In the genomic region with DNA sequence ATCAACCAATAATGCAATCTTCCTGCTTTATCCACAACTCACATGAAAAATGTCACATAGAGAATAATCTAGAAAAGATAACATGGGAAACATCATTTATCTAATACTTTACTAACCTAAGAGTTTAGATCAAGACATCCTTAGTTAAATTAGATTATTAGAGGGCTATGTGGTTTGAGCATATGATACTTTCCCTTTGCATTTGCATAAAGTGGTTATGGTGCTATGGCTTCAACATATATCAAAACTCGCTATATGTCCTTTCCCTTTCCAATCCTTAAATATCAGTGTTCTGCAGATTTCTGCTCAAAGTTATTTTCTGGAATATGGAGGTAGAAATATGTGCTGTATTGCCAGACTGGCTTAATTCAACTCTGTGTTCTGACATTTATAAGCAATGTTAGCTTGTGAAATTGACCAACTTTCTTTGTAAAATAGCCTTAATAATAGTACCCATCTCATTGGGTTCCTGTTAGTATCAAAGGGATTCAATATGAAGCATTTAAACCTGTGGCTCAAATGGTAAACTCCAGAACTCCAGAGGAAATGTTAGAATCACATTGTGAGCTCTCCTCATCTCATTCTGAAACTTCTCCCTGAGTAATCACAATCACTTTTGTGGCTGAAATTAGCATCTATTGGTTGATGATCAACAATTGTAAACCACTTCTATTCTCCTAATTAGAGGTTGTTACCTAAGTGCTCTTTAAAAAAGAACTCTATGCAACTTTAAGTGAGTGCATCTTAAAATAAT, we compare ENCODE assay signal across 15 cellular contexts.
A peak's percentile ranks its signal among the peaks of the same experiment; 100 is the strongest.
DNase-seq lines count a peak whose midpoint lies in the region; ATAC-seq lines count a peak whose summit lies in the region.
"Had no signal": no experiment of that assay in that cellular context is flagged by ENCODE, and none has a peak within 500 bp of the region (broad histone marks: within the 10 kb centered on the region; RNA-seq: fewer than 3 reads in every experiment).

No MANE protein-coding gene starts in this region.

- ATAC-seq in GM18517 (IDR thresholded peaks at IDR 0.05; ENCODE audit: unreplicated experiment) (peak; percentile 77), GM19468 (IDR thresholded peaks at IDR 0.05; ENCODE audit: extremely low read depth, unreplicated experiment) (peak; percentile 83), HG02798 (IDR thresholded peaks at IDR 0.05; ENCODE audit: poor library complexity, unreplicated experiment) (peak; percentile 78), HG03378 (IDR thresholded peaks at IDR 0.05; ENCODE audit: unreplicated experiment) (peak; percentile 95)
- ATAC-seq: activated T-cell treated with anti-CD3 and anti-CD28 coated beads, Interleukin-2, amount 50 U/mL, for 4 hours had no signal

- H3K4me3 Mint-ChIP-seq in immature natural killer cell: no peak overlapping the region
- H3K4me3 Mint-ChIP-seq: activated T-cell treated with anti-CD3 and anti-CD28 coated beads, Interleukin-2, amount 50 U/mL, for 4 hours had no signal

- H3K27ac Mint-ChIP-seq in immature natural killer cell: no peak overlapping the region

- peaks cover 0 to 19% (median 5%) of the 10 kb centered on the region in 6 donors for H3K9me3 Mint-ChIP-seq in immature natural killer cell
- H3K9me3 Mint-ChIP-seq: activated T-cell treated with anti-CD3 and anti-CD28 coated beads, Interleukin-2, amount 50 U/mL, for 4 hours had no signal

- no peaks in the 10 kb centered on the region for H3K36me3 Mint-ChIP-seq in immature natural killer cell

- no peaks in the 10 kb centered on the region for H3K27me3 Mint-ChIP-seq in immature natural killer cell (ENCODE audit: low read depth in 3 of 3)

- H3K4me1 Mint-ChIP-seq in immature natural killer cell: no peaks in the 10 kb centered on the region

- DNase-seq in DMS79 (lab: John Stamatoyannopoulos, UW) (no peak), immature natural killer cell (no peak), NCI-H1105 treated with DMSO at 0.1 percent for 48 hours (lab: John Stamatoyannopoulos, UW) (no peak)
- DNase-seq in activated CD4-positive, CD25-positive, alpha-beta regulatory T cell (lab: John Stamatoyannopoulos, UW): no peak
- DNase-seq: activated CD4-positive, alpha-beta T cell treated with anti-CD3 and anti-CD28 coated beads for 1 hour; activated T-cell treated with anti-CD3 and anti-CD28 coated beads, Interleukin-2, amount 50 U/mL, for 4 hours; aorta; dorsolateral prefrontal cortex; foreskin melanocyte; NCI-H2107; posterior cingulate gyrus had no signal
